Comparison of ENCODE assay signal across 28 cellular contexts in the genomic region with DNA sequence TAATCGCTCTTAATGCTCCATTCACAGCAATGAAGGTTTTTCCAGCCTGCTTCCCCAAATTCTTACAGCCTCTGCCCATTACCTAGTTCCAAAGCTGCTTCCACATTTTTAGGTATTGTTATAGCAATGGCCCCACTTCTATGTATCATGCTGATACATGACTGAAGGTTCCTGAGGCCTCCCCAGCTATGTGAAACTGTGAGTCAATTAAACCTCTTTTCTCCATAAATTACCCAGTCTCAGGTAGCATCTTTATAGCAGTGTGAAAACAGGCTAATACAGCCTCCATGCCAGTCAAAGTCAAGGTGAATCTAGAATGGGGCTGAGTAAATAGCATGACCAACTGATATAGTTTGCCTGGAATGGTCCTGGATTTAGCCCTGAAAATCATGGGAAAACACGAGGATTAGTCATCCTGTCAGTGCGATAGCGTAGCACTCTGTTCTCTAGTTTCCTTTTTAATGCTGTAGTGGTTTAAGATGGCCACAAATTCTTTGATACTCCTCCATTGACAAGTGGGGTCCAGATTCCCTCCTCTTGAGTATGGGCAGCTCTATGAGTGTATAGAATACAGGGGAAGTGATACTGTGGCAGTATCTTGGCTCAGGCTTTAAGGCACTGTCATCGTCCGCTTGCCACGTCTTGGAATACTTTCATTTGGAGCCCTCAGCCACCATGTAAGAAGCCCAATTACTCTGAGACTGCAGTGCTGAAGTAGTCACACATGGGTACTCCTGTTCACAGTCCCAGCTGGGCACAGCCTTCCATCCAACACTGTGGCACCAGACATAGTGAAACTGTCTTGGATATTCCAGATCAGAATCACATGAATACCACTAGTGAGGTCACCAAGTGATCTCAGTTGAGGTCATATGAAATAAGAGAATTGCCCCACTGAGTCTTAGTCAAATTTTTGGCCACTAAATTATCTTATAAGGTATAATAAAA.
DNase-seq lines count a peak whose midpoint lies in the region; ATAC-seq and TF ChIP-seq lines count a peak whose summit lies in the region.
"Had no signal": no experiment of that assay in that cellular context is flagged by ENCODE, and none has a peak within 500 bp of the region (broad histone marks: within the 10 kb centered on the region; RNA-seq: fewer than 3 reads in every experiment).

No MANE protein-coding gene starts in this region.

- peak; percentile 30 for DNase-seq in activated CD4-positive, alpha-beta T cell treated with anti-CD3 and anti-CD28 coated beads for 36 hours
- no peak for DNase-seq in activated CD4-positive, alpha-beta T cell treated with anti-CD3 and anti-CD28 coated beads, Interleukin-2, amount 50 U/mL, for 1 hour
- DNase-seq in GM23338 (ENCODE audit: low spot score), result no peak
- DNase-seq in activated T-cell treated with anti-CD3 and anti-CD28 coated beads, Interleukin-2, amount 50 U/mL, for 48 hours, result peak; percentile 37 to 49
- peak; percentile 46 to 73 for DNase-seq in trophoblast cell
- no peak for DNase-seq in activated CD4-positive, alpha-beta memory T cell treated with anti-CD3 and anti-CD28 coated beads, Interleukin-2, amount 10 ng/mL, durations not matched to agents 7 days and 5 days
- no peak for DNase-seq in 8988T
- DNase-seq: activated naive CD8-positive, alpha-beta T cell treated with anti-CD3 and anti-CD28 coated beads, Interleukin-2, amount 10 ng/mL, durations not matched to agents 7 days and 5 days; BE2C; DMS79 treated with DMSO at 0.1 percent for 48 hours; effector memory CD4-positive, alpha-beta T cell; hypothalamus; islet precursor cell; NCI-H1436 treated with DMSO at 0.1 percent for 48 hours; NCI-H510A treated with DMSO at 0.1 percent for 48 hours; NK-92 treated with Interleukin-12 subunit alpha and Interleukin-12 subunit beta, amount 100 ng/mL, for 24 hours; Peyer's patch; stomach; transverse colon had no signal

- H4K12ac ChIP-seq in trophoblast cell (ENCODE audit: low read depth, low read length), result no peak overlapping the region

- no peaks in the 10 kb centered on the region for H3K79me2 ChIP-seq in GM23338 (replicated peaks; ENCODE audit: insufficient read depth)
- no peaks in the 10 kb centered on the region for H3K79me2 ChIP-seq in trophoblast cell (ENCODE audit: control insufficient read depth, insufficient read depth, low read length, poor library complexity)

- H3K18ac ChIP-seq in trophoblast cell (ENCODE audit: low read length), result no peak overlapping the region

- H3K14ac ChIP-seq in trophoblast cell (ENCODE audit: low read length), result no peak overlapping the region

- H3K4ac ChIP-seq in trophoblast cell (ENCODE audit: low read depth, low read length), result no peak overlapping the region

- WGBS in trophoblast cell (ENCODE audit: extremely low coverage, insufficient coverage, insufficient read length), result no CpG with 5 or more reads among the region's 7 CpGs

- peaks cover 42% of the 10 kb centered on the region for H3K9me2 ChIP-seq in GM23338 (ENCODE audit: insufficient read depth)

- no peak overlapping the region for H2AFZ ChIP-seq in GM23338
- H2AFZ ChIP-seq in trophoblast cell (ENCODE audit: insufficient read depth, low read length, poor library complexity), result no peak overlapping the region

- H3K36me3 ChIP-seq in GM23338 (ENCODE audit: insufficient read depth) (no peaks in the 10 kb centered on the region), trophoblast cell (ENCODE audit: control insufficient read depth in 1 of 2, insufficient read depth in 2 of 2, low read length in 2 of 2) (no peaks in the 10 kb centered on the region)
- H3K36me3 ChIP-seq: BE2C, esophagus muscularis mucosa, gastroesophageal sphincter, Peyer's patch, SJSA1, stomach, transverse colon had no signal

- peak overlapping the region; percentile 29 for H2AK5ac ChIP-seq in trophoblast cell (ENCODE audit: low read length)

- no peaks in the 10 kb centered on the region for H3K9me3 ChIP-seq in trophoblast cell (ENCODE audit: insufficient read depth, low read depth, low read length)
- H3K9me3 ChIP-seq: A549, BE2C, esophagus muscularis mucosa, gastroesophageal sphincter, Peyer's patch, SJSA1, stomach, transverse colon had no signal

- H3K27ac ChIP-seq in GM23338 (ENCODE audit: low read depth) (no peak overlapping the region), trophoblast cell (ENCODE audit: low read depth, low read length) (no peak overlapping the region)
- H3K27ac ChIP-seq: A549, esophagus muscularis mucosa, gastroesophageal sphincter, HL-60, Peyer's patch, SJSA1, stomach, transverse colon had no signal

- no peak overlapping the region for H4K91ac ChIP-seq in trophoblast cell (ENCODE audit: low read depth, low read length)

- peak; percentile 90 for ATAC-seq in activated CD4-positive, alpha-beta T cell treated with anti-CD3 and anti-CD28 coated beads for 36 hours
- ATAC-seq in GM23338, result no peak
- no peak for ATAC-seq in GM21447 (IDR thresholded peaks at IDR 0.05; ENCODE audit: unreplicated experiment)
- ATAC-seq: A549, gastroesophageal sphincter had no signal

- no peak for TF ChIP-seq CTCF in GM23338 (conservative IDR thresholded peaks at IDR 0.05; ENCODE audit: low read depth in 2 of 2)

- H2BK12ac ChIP-seq in trophoblast cell (ENCODE audit: low read length), result no peak overlapping the region

- H4K8ac ChIP-seq in trophoblast cell (ENCODE audit: low read depth, low read length), result no peak overlapping the region

- no peaks in the 10 kb centered on the region for H4K20me1 ChIP-seq in GM23338 (replicated peaks; ENCODE audit: insufficient read depth)

- no peak overlapping the region for H3K4me3 Mint-ChIP-seq in activated CD4-positive, alpha-beta T cell treated with anti-CD3 and anti-CD28 coated beads for 36 hours
- H3K4me3 Mint-ChIP-seq in GM23338, result no peak overlapping the region
- no peak overlapping the region for H3K4me3 Mint-ChIP-seq in activated CD4-positive, alpha-beta memory T cell treated with anti-CD3 and anti-CD28 coated beads, Interleukin-2, amount 10 ng/mL, durations not matched to agents 7 days and 5 days
- H3K4me3 Mint-ChIP-seq: activated naive CD8-positive, alpha-beta T cell treated with anti-CD3 and anti-CD28 coated beads, Interleukin-2, amount 10 ng/mL, durations not matched to agents 7 days and 5 days; T-helper 1 cell treated with Interleukin-12 subunit alpha and Interleukin-12 subunit beta and Interleukin-4 antibody, amounts not matched to agents 30 μg/mL and 1 μg/mL, for 36 hours had no signal

- intact Hi-C loops in activated CD4-positive, alpha-beta T cell treated with anti-CD3 and anti-CD28 coated beads for 36 hours (cut with DNase I, micrococcal nuclease), result loop anchor here in 1 of 2 experiments (2.0 kb wide), 3 partner anchors 48 to 194 kb away; no protein-coding TSS in a partner anchor

- no peak overlapping the region for H3K23ac ChIP-seq in trophoblast cell (ENCODE audit: low read length)

- peaks cover 44% of the 10 kb centered on the region for H3K4me1 ChIP-seq in GM23338 (ENCODE audit: insufficient read depth)
- no peaks in the 10 kb centered on the region for H3K4me1 ChIP-seq in trophoblast cell (ENCODE audit: control insufficient read depth in 1 of 2, insufficient read depth in 2 of 2, low read length in 2 of 2)
- H3K4me1 ChIP-seq: A549, BE2C, gastroesophageal sphincter, Peyer's patch, SJSA1 had no signal

- no peaks in the 10 kb centered on the region for H3F3A ChIP-seq in GM23338 (replicated peaks; ENCODE audit: low read depth)

- H3K36me3 Mint-ChIP-seq in activated CD4-positive, alpha-beta T cell treated with anti-CD3 and anti-CD28 coated beads for 36 hours (ENCODE audit: low read depth), result no peaks in the 10 kb centered on the region
- peaks cover 6% of the 10 kb centered on the region; the same call in 2 of the 3 replicates for H3K36me3 Mint-ChIP-seq in GM23338 (ENCODE audit: low read depth)
- H3K36me3 Mint-ChIP-seq in activated CD4-positive, alpha-beta memory T cell treated with anti-CD3 and anti-CD28 coated beads, Interleukin-2, amount 10 ng/mL, durations not matched to agents 7 days and 5 days (ENCODE audit: low read depth), result no peaks in the 10 kb centered on the region
- H3K36me3 Mint-ChIP-seq: activated naive CD8-positive, alpha-beta T cell treated with anti-CD3 and anti-CD28 coated beads, Interleukin-2, amount 10 ng/mL, durations not matched to agents 7 days and 5 days had no signal

- no peak overlapping the region for H2BK5ac ChIP-seq in trophoblast cell (ENCODE audit: low read depth, low read length, poor library complexity)

- H3K4me3 ChIP-seq in GM23338, result no peak overlapping the region
- no peak overlapping the region for H3K4me3 ChIP-seq in trophoblast cell (ENCODE audit: low read depth, low read length)
- H3K4me3 ChIP-seq: A549, esophagus muscularis mucosa, gastroesophageal sphincter, Peyer's patch, SJSA1, stomach, transverse colon had no signal

- H3K4me2 ChIP-seq in GM23338, result no peak overlapping the region
- H3K4me2 ChIP-seq in trophoblast cell (ENCODE audit: low read length), result no peak overlapping the region
- H3K4me2 ChIP-seq: A549 had no signal

- CTCF ChIA-PET in activated CD4-positive, alpha-beta T cell treated with anti-CD3 and anti-CD28 coated beads for 36 hours (lab: Charles Lee), result no interaction called here
- CTCF ChIA-PET in activated CD4-positive, alpha-beta memory T cell treated with anti-CD3 and anti-CD28 coated beads, Interleukin-2, amount 10 ng/mL, durations not matched to agents 7 days and 5 days (lab: Charles Lee), result no interaction called here

- H3K27ac Mint-ChIP-seq in activated CD4-positive, alpha-beta T cell treated with anti-CD3 and anti-CD28 coated beads for 36 hours, result peak overlapping the region; percentile 6
- H3K27ac Mint-ChIP-seq in GM23338, result peak overlapping the region; percentile 9; the same call in 1 of the 2 replicates
- H3K27ac Mint-ChIP-seq in activated CD4-positive, alpha-beta memory T cell treated with anti-CD3 and anti-CD28 coated beads, Interleukin-2, amount 10 ng/mL, durations not matched to agents 7 days and 5 days, result no peak overlapping the region
- H3K27ac Mint-ChIP-seq: activated naive CD8-positive, alpha-beta T cell treated with anti-CD3 and anti-CD28 coated beads, Interleukin-2, amount 10 ng/mL, durations not matched to agents 7 days and 5 days; IgD-negative memory B cell; progenitor cell of endocrine pancreas; T-helper 1 cell treated with Interleukin-12 subunit alpha and Interleukin-12 subunit beta and Interleukin-4 antibody, amounts not matched to agents 30 μg/mL and 1 μg/mL, for 36 hours had no signal

- H3K4me1 Mint-ChIP-seq in activated CD4-positive, alpha-beta T cell treated with anti-CD3 and anti-CD28 coated beads for 36 hours, result peaks cover 22% of the 10 kb centered on the region
- peaks cover 42% of the 10 kb centered on the region for H3K4me1 Mint-ChIP-seq in GM23338
- H3K4me1 Mint-ChIP-seq in activated CD4-positive, alpha-beta memory T cell treated with anti-CD3 and anti-CD28 coated beads, Interleukin-2, amount 10 ng/mL, durations not matched to agents 7 days and 5 days, result peaks cover 8% of the 10 kb centered on the region

- no peaks in the 10 kb centered on the region for H3K9me3 Mint-ChIP-seq in activated CD4-positive, alpha-beta T cell treated with anti-CD3 and anti-CD28 coated beads for 36 hours (ENCODE audit: low read depth)
- H3K9me3 Mint-ChIP-seq in GM23338, result peaks cover 6% of the 10 kb centered on the region
- H3K9me3 Mint-ChIP-seq in activated CD4-positive, alpha-beta memory T cell treated with anti-CD3 and anti-CD28 coated beads, Interleukin-2, amount 10 ng/mL, durations not matched to agents 7 days and 5 days, result peaks cover 5% of the 10 kb centered on the region
- H3K9me3 Mint-ChIP-seq: T-helper 1 cell treated with Interleukin-12 subunit alpha and Interleukin-12 subunit beta and Interleukin-4 antibody, amounts not matched to agents 30 μg/mL and 1 μg/mL, for 36 hours had no signal

- H3K27me3 Mint-ChIP-seq in activated CD4-positive, alpha-beta T cell treated with anti-CD3 and anti-CD28 coated beads for 36 hours, result peaks cover 10% of the 10 kb centered on the region
- H3K27me3 Mint-ChIP-seq in GM23338 (ENCODE audit: insufficient read depth, low read depth, poor library complexity), result peaks cover 11% of the 10 kb centered on the region
- peaks cover 5% of the 10 kb centered on the region for H3K27me3 Mint-ChIP-seq in activated CD4-positive, alpha-beta memory T cell treated with anti-CD3 and anti-CD28 coated beads, Interleukin-2, amount 10 ng/mL, durations not matched to agents 7 days and 5 days
- H3K27me3 Mint-ChIP-seq: activated naive CD8-positive, alpha-beta T cell treated with anti-CD3 and anti-CD28 coated beads, Interleukin-2, amount 10 ng/mL, durations not matched to agents 7 days and 5 days had no signal

- H3K79me1 ChIP-seq in trophoblast cell (ENCODE audit: low read length), result no peaks in the 10 kb centered on the region

- POLR2A ChIA-PET in activated CD4-positive, alpha-beta T cell treated with anti-CD3 and anti-CD28 coated beads for 36 hours (lab: Charles Lee), result no interaction called here
- POLR2A ChIA-PET in activated CD4-positive, alpha-beta memory T cell treated with anti-CD3 and anti-CD28 coated beads, Interleukin-2, amount 10 ng/mL, durations not matched to agents 7 days and 5 days (lab: Charles Lee), result no interaction called here

- no peak overlapping the region for H2BK120ac ChIP-seq in trophoblast cell (ENCODE audit: insufficient read depth, low read length, poor library complexity)

- no peak overlapping the region for H3K9ac ChIP-seq in trophoblast cell (ENCODE audit: low read length)

- H3K27me3 ChIP-seq in GM23338 (ENCODE audit: insufficient read depth) (no peaks in the 10 kb centered on the region), trophoblast cell (ENCODE audit: insufficient read depth, low read length) (no peaks in the 10 kb centered on the region)
- H3K27me3 ChIP-seq: BE2C, esophagus muscularis mucosa, gastroesophageal sphincter, Peyer's patch, SJSA1, stomach, transverse colon had no signal

Comparison
In these comparisons a context has a peak if more than half of its experiments do, and no peak if none do; other contexts are left out.
1. DNase-seq: peak in activated CD4-positive, alpha-beta T cell treated with anti-CD3 and anti-CD28 coated beads for 36 hours (single experiment), activated T-cell treated with anti-CD3 and anti-CD28 coated beads, Interleukin-2, amount 50 U/mL, for 48 hours (2 of 2) and trophoblast cell (2 of 2); none in activated CD4-positive, alpha-beta T cell treated with anti-CD3 and anti-CD28 coated beads, Interleukin-2, amount 50 U/mL, for 1 hour (single experiment), GM23338 (single experiment), activated CD4-positive, alpha-beta memory T cell treated with anti-CD3 and anti-CD28 coated beads, Interleukin-2, amount 10 ng/mL, durations not matched to agents 7 days and 5 days (single experiment) and 8988T (single experiment).